ENCODE assay signal across 10 cellular contexts in genomic region chr3:130012108-130012507, GRCh38. TPM values are rescaled to one million over a fixed set of nuclear protein-coding genes. Genes with fewer than 3 reads are reported as not detected.
"Had no signal": no experiment of that assay in that cellular context is flagged by ENCODE, and none has a peak within 500 bp of the region (broad histone marks: within the 10 kb centered on the region; RNA-seq: fewer than 3 reads in every experiment).

No MANE protein-coding gene starts in this region.

RNA-seq across cellular contexts. Expression of gene TRH, which starts 37.6 kb away (rescaled TPM):
- total RNA-seq: activated CD4-positive, alpha-beta memory T cell treated with anti-CD3 and anti-CD28 coated beads for 36 hours; activated CD4-positive, alpha-beta T cell treated with anti-CD3 and anti-CD28 coated beads, Interleukin-2, amount 10 ng/mL, durations not matched to agents 7 days and 5 days; activated naive CD4-positive, alpha-beta T cell treated with anti-CD3 and anti-CD28 coated beads, Interleukin-2, amount 50 U/mL, for 72 hours; activated T-cell treated with anti-CD3 and anti-CD28 coated beads, Interleukin-2, amount 50 U/mL, for 4 hours; chondrocyte; LHCN-M2; M059J; NCI-H460; PC-9; T-cell had no signal
